8 cellular contexts compared by ENCODE assay signal in the genomic region with DNA sequence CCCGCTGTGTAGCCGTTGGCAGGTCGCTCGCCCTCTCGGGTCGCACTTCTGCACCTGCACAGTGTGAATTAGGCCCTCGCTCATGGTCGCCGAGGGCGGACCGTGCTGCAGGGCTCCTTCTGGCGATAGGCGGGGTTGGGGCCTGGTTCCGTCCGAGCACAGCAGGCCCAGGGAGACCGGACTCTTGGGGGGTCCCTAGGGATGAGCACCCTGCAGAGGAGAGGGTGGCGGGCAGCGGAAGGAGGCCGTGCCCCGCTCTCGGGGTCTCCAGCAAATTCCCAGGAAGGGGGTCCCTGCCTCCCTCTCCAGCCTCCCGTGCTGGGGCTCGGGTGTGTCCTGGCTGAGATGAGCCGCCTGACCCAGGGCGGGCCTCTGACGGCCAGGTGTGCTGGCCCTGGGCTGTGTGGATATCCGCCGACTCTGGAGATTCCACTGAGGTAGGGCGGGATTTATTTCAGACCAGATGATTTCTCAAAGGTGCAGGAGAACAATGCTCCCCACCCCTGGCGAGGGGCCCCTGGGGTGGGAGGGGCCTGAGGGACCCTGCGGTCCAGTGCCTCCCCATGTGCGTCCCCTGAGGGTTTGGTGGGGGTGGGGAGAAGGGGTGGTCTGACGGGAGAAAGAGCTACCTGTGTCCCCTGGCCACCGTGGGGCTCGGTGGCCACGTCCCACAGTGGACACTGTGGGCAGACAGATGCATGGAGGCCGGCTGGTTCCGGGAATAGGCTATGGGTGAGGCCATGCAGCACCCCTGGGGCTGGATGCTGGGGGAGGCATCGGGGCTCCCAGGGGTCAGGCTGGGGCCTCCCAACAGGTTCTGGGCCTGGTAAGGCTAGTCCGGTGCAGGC. TPM values are rescaled to one million over a fixed set of nuclear protein-coding genes. Genes with fewer than 3 reads are reported as not detected.
DNase-seq lines count a peak whose midpoint lies in the region; ATAC-seq and TF ChIP-seq lines count a peak whose summit lies in the region.

No MANE protein-coding gene starts in this region.

- peak overlapping the region; percentile 100 for H4K8ac ChIP-seq in mesenchymal stem cell (ENCODE audit: low read length)

- H3K9me3 ChIP-seq in CD4-positive, alpha-beta T cell (ENCODE audit: control insufficient read depth, low read length), result no peaks in the 10 kb centered on the region
- H3K9me3 ChIP-seq in mammary epithelial cell (replicated peaks; ENCODE audit: insufficient read depth, low read length) (no peaks in the 10 kb centered on the region), mesenchymal stem cell (ENCODE audit: control insufficient read depth, low read length) (no peaks in the 10 kb centered on the region)

- H3K9me3 Mint-ChIP-seq in CD4-positive, alpha-beta T cell, result no peaks in the 10 kb centered on the region

- no peaks in the 10 kb centered on the region for H3K79me2 ChIP-seq in mammary epithelial cell (ENCODE audit: insufficient read depth, low read length)

- intact Hi-C loops in CD4-positive, alpha-beta T cell (cut with DNase I, micrococcal nuclease), result loop anchor here (1.0 to 10.0 kb wide), 6 partner anchors 27 to 850 kb away; a partner anchor contains a TSS
- intact Hi-C loops in mammary epithelial cell (cut with micrococcal nuclease), result loop anchor here (5.0 kb wide), 1 partner anchor 103 kb away; no protein-coding TSS in a partner anchor

- H3K4me3 Mint-ChIP-seq in CD4-positive, alpha-beta T cell, result peak overlapping the region; percentile 65

- H3K27ac ChIP-seq in CD4-positive, alpha-beta T cell (ENCODE audit: low read depth, low read length), result no peak overlapping the region
- H3K27ac ChIP-seq in mammary epithelial cell (ENCODE audit: insufficient read depth, low read depth, low read length), result no peak overlapping the region
- H3K27ac ChIP-seq in mesenchymal stem cell (ENCODE audit: low read length, poor library complexity, severe bottlenecking), result peak overlapping the region; percentile 31

- no peak for DNase-seq in CD4-positive, alpha-beta T cell
- no peak for DNase-seq in mammary epithelial cell
- no peak for DNase-seq in mesenchymal stem cell
- DNase-seq in DMS 273 (lab: John Stamatoyannopoulos, UW; ENCODE audit: unreplicated experiment), result no peak
- no peak for DNase-seq in stimulated activated naive CD4-positive, alpha-beta T cell (lab: John Stamatoyannopoulos, UW)
- no peak for DNase-seq in NCI-H187 (lab: John Stamatoyannopoulos, UW)
- DNase-seq in activated CD4-positive, alpha-beta T cell treated with anti-CD3 and anti-CD28 coated beads, Interleukin-2, amount 50 U/mL, for 4 hours, result no peak

- no peak for TF ChIP-seq CTCF in CD4-positive, alpha-beta T cell (IDR thresholded peaks at IDR 0.05)
- no peak for TF ChIP-seq CTCF in mammary epithelial cell (conservative IDR thresholded peaks at IDR 0.05 in 1 of 2, IDR thresholded peaks at IDR 0.05 in 1 of 2; ENCODE audit: extremely low read depth in 1 of 2, insufficient read depth in 1 of 2, low read depth in 1 of 2, low read length in 2 of 2)

- H3K36me3 ChIP-seq in mammary epithelial cell (ENCODE audit: insufficient read depth, low read length) (no peaks in the 10 kb centered on the region), mesenchymal stem cell (ENCODE audit: control insufficient read depth in 1 of 2, insufficient read depth in 2 of 2, low read depth in 1 of 2, low read length in 2 of 2) (peaks cover 0 to 3% of the 10 kb centered on the region in 2 experiments)

- 42% methylated on average over 10 of the region's 40 CpGs for WGBS in mammary epithelial cell (ENCODE audit: low coverage, missing lambda C conversion rate)
- 83% methylated on average over 40 of the region's 40 CpGs for WGBS in mesenchymal stem cell

- no peak overlapping the region for H3K27ac Mint-ChIP-seq in CD4-positive, alpha-beta T cell

- no peaks in the 10 kb centered on the region for H3K27me3 Mint-ChIP-seq in CD4-positive, alpha-beta T cell

- no peak overlapping the region for H2BK5ac ChIP-seq in mesenchymal stem cell (ENCODE audit: low read depth, low read length, poor library complexity, severe bottlenecking)

- peak overlapping the region; percentile 85 to 96 for H3K18ac ChIP-seq in mesenchymal stem cell (ENCODE audit: low read depth in 1 of 2, low read length in 2 of 2)

- H4K20me1 ChIP-seq in mammary epithelial cell (ENCODE audit: insufficient read depth, low read length), result no peaks in the 10 kb centered on the region

- H3K4me1 ChIP-seq in mammary epithelial cell (ENCODE audit: insufficient read depth, low read length) (peaks cover 17% of the 10 kb centered on the region), mesenchymal stem cell (ENCODE audit: control insufficient read depth, insufficient read depth, low read depth, low read length) (peaks cover 27% of the 10 kb centered on the region)

- H3K9ac ChIP-seq in mammary epithelial cell (ENCODE audit: insufficient read depth, low read length) (no peak overlapping the region), mesenchymal stem cell (ENCODE audit: low read length) (peak overlapping the region; percentile 77)

- H3K4me1 Mint-ChIP-seq in CD4-positive, alpha-beta T cell (ENCODE audit: low read depth), result peaks cover 13% of the 10 kb centered on the region

- peak overlapping the region; percentile 14 to 99 for H3K4ac ChIP-seq in mesenchymal stem cell (ENCODE audit: low read depth in 1 of 2, low read length in 2 of 2)

- no peaks in the 10 kb centered on the region for H3K27me3 ChIP-seq in CD4-positive, alpha-beta T cell (ENCODE audit: control insufficient read depth, insufficient read depth, low read length)
- H3K27me3 ChIP-seq in mammary epithelial cell (ENCODE audit: insufficient read depth, low read length) (no peaks in the 10 kb centered on the region), mesenchymal stem cell (ENCODE audit: control insufficient read depth in 1 of 2, insufficient read depth in 1 of 2, low read length in 2 of 2) (no peaks in the 10 kb centered on the region)

- peak overlapping the region; percentile 49 for H2AK5ac ChIP-seq in mesenchymal stem cell (ENCODE audit: low read length, severe bottlenecking)

- H3K4me3 ChIP-seq in mammary epithelial cell (replicated peaks in 1 of 3; ENCODE audit: insufficient read depth in 1 of 3, low read depth in 2 of 3, low read length in 3 of 3), result peak overlapping the region; percentile 36 to 65 (median 52)
- peak overlapping the region; percentile 73 to 79 for H3K4me3 ChIP-seq in mesenchymal stem cell (ENCODE audit: insufficient read depth in 1 of 2, low read depth in 1 of 2, low read length in 2 of 2)

- H4K91ac ChIP-seq in mesenchymal stem cell (ENCODE audit: low read length), result peak overlapping the region; percentile 97

- H2BK12ac ChIP-seq in mesenchymal stem cell (ENCODE audit: low read length in 2 of 2), result peak overlapping the region in 1 of 2 experiments; percentile 79

- dilution Hi-C loops in mammary epithelial cell (cut with HindIII; ENCODE audit: low sequenced_read_pairs), result no loop called here

- CTCF ChIA-PET in CD4-positive, alpha-beta T cell (lab: Charles Lee), result no interaction called here
- CTCF ChIA-PET in mammary epithelial cell (lab: Charles Lee; ENCODE audit: low non-redundant PET), result no interaction called here

- H2BK15ac ChIP-seq in mesenchymal stem cell (ENCODE audit: low read depth, poor library complexity, severe bottlenecking), result peak overlapping the region; percentile 44

- in situ Hi-C loops in mammary epithelial cell (cut with MboI; ENCODE audit: low sequenced_read_pairs in 2 of 2), result no loop called here

- peak overlapping the region; percentile 90 for H3K4me2 ChIP-seq in mammary epithelial cell (ENCODE audit: insufficient read depth, low read depth, low read length)
- H3K4me2 ChIP-seq in mesenchymal stem cell (ENCODE audit: low read length, poor library complexity, severe bottlenecking), result peak overlapping the region; percentile 53

- no peaks in the 10 kb centered on the region for H3K36me3 Mint-ChIP-seq in CD4-positive, alpha-beta T cell (ENCODE audit: low read depth)

- no peak overlapping the region for H3K23ac ChIP-seq in mesenchymal stem cell (ENCODE audit: low read length in 2 of 2)

- POLR2A ChIA-PET in CD4-positive, alpha-beta T cell (lab: Charles Lee), result no interaction called here

- no peak for ATAC-seq in CD4-positive, alpha-beta T cell (ENCODE audit: poor library complexity)
- ATAC-seq in HG02884 (IDR thresholded peaks at IDR 0.05; ENCODE audit: unreplicated experiment), result peak; percentile 22

- H3K79me1 ChIP-seq in mesenchymal stem cell (replicated peaks; ENCODE audit: low read length, poor library complexity, severe bottlenecking), result peaks cover 3% of the 10 kb centered on the region

- H2AFZ ChIP-seq in mammary epithelial cell (ENCODE audit: low read depth, low read length), result peak overlapping the region; percentile 91
- peak overlapping the region; percentile 43 for H2AFZ ChIP-seq in mesenchymal stem cell (ENCODE audit: low read depth, low read length)

- H3K14ac ChIP-seq in mesenchymal stem cell (ENCODE audit: low read length in 2 of 2), result peak overlapping the region in 1 of 2 experiments; percentile 13

- no TSS peak for BruUV-seq in mammary epithelial cell (replicated peaks; lab: Mats Ljungman, UMichigan)

- H2BK120ac ChIP-seq in mesenchymal stem cell (ENCODE audit: low read depth, low read length), result no peak overlapping the region

RNA-seq across cellular contexts. Expression of a gene that starts 0.9 kb away (rescaled TPM):
- total RNA-seq in CD4-positive, alpha-beta T cell, result 1 to 10 TPM in 1 of 2 experiments, under 1 TPM in 1; 0.93 to 2.4 TPM
- total RNA-seq in mammary epithelial cell, result 1 to 10 TPM; 3.3 to 3.7 TPM
- polyA plus RNA-seq in mammary epithelial cell, result 0.63 TPM
- polyA minus RNA-seq in mammary epithelial cell, result not detected
- polyA plus RNA-seq in mesenchymal stem cell (2013, experiment 1 of 2), result 1.2 TPM
- polyA plus RNA-seq in mesenchymal stem cell (2013, experiment 2 of 2), result 0.95 TPM

RNA-seq across cellular contexts. Expression of a gene that starts 27.1 kb away (rescaled TPM):
- 10 to 100 TPM; 45.8 to 47.6 TPM for total RNA-seq in CD4-positive, alpha-beta T cell
- 10 to 100 TPM; 38.0 to 55.7 TPM for total RNA-seq in mammary epithelial cell
- 71.1 TPM for polyA plus RNA-seq in mammary epithelial cell
- 46.8 TPM for polyA minus RNA-seq in mammary epithelial cell
- polyA plus RNA-seq in mesenchymal stem cell (2013, experiment 1 of 2), result 45.8 TPM
- polyA plus RNA-seq in mesenchymal stem cell (2013, experiment 2 of 2), result 48.7 TPM

RNA-seq across cellular contexts. Expression of a gene that starts 36.1 kb away (rescaled TPM):
- 10 to 100 TPM; 17.2 to 17.6 TPM for total RNA-seq in CD4-positive, alpha-beta T cell
- 10 to 100 TPM; 31.7 to 52.7 TPM for total RNA-seq in mammary epithelial cell
- polyA plus RNA-seq in mammary epithelial cell, result 21.5 TPM
- 15.1 TPM for polyA minus RNA-seq in mammary epithelial cell
- polyA plus RNA-seq in mesenchymal stem cell (2013, experiment 1 of 2), result 22.0 TPM
- 22.8 TPM for polyA plus RNA-seq in mesenchymal stem cell (2013, experiment 2 of 2)

RNA-seq across cellular contexts. Expression of a gene that starts 36.3 kb away (rescaled TPM):
- total RNA-seq in CD4-positive, alpha-beta T cell, result 100 to 1,000 TPM; 123 TPM
- 10 to 100 TPM in 1 of 2 donors, 1 to 10 TPM in 1; 2.3 to 73.0 TPM for total RNA-seq in mammary epithelial cell
- 46.9 TPM for polyA plus RNA-seq in mammary epithelial cell
- polyA minus RNA-seq in mammary epithelial cell, result 103 TPM
- 11.9 TPM for polyA plus RNA-seq in mesenchymal stem cell (2013, experiment 1 of 2)
- 10.9 TPM for polyA plus RNA-seq in mesenchymal stem cell (2013, experiment 2 of 2)
